Comparison of ENCODE assay signal across 1 cellular context in genomic region chr2:173090973-173091660, GRCh38.
TF ChIP-seq lines count a peak whose summit lies in the region.

No MANE protein-coding gene starts in this region.

TF ChIP-seq in K562, 482 proteins besides CTCF, POLR2A, EP300 and RAD21 (continued from another document and continues in another):
- no peak for TF ChIP-seq ETS1 (conservative IDR thresholded peaks at IDR 0.05; ENCODE audit: control insufficient read depth, low read depth, low read length)
- TF ChIP-seq ZBTB2 (IDR thresholded peaks at IDR 0.05) = no peak; the same call in 1 of the 2 replicates
- TF ChIP-seq CBX2 (IDR thresholded peaks at IDR 0.05; ENCODE audit: insufficient read depth, low read length, poor library complexity, severe bottlenecking) = no peak
- TF ChIP-seq ZNF512 (tag; IDR thresholded peaks at IDR 0.05) = no peak
- TF ChIP-seq KDM1A (IDR thresholded peaks at IDR 0.05) = 0 out of 4 replicates have a peak, but pooled peaks of 1 of the 2 experiments have one; percentile 6
- no peak for TF ChIP-seq ZNF518B (CRISPR knock-in tag; IDR thresholded peaks at IDR 0.05)
- no peak for TF ChIP-seq ZNF280B (CRISPR knock-in tag; IDR thresholded peaks at IDR 0.05)
- TF ChIP-seq ZFP91 (CRISPR knock-in tag; IDR thresholded peaks at IDR 0.05) = no peak
- TF ChIP-seq SP2 (IDR thresholded peaks at IDR 0.05; ENCODE audit: extremely low read depth, low read depth, low read length, poor library complexity, severe bottlenecking) = no peak
- no peak for TF ChIP-seq KHSRP (IDR thresholded peaks at IDR 0.05)
- no peak for TF ChIP-seq NR0B1 (IDR thresholded peaks at IDR 0.05; ENCODE audit: partially characterized antibody)
- peak; percentile 99 for TF ChIP-seq ZFP1 (CRISPR knock-in tag; IDR thresholded peaks at IDR 0.05)
- no peak for TF ChIP-seq POLR2AphosphoS2 (IDR thresholded peaks at IDR 0.05; ENCODE audit: low read length)
- peak; percentile 68 for TF ChIP-seq ZNF384 (IDR thresholded peaks at IDR 0.05; ENCODE audit: low read depth, low read length)
- no peak for TF ChIP-seq ZNF134 (CRISPR knock-in tag; conservative IDR thresholded peaks at IDR 0.05)
- no peak for TF ChIP-seq ARHGAP35 (IDR thresholded peaks at IDR 0.05; ENCODE audit: partially characterized antibody)
- no peak for TF ChIP-seq NR1H2 (CRISPR knock-in tag; IDR thresholded peaks at IDR 0.05)
- TF ChIP-seq BRD4 (IDR thresholded peaks at IDR 0.05) = peak; percentile 33
- no peak for TF ChIP-seq ZNF431 (CRISPR knock-in tag; IDR thresholded peaks at IDR 0.05)
- TF ChIP-seq CHD4 (IDR thresholded peaks at IDR 0.05; ENCODE audit: insufficient read depth, insufficient replicate concordance, low read depth, low read length, poor library complexity, severe bottlenecking) = peak; percentile 21
- TF ChIP-seq ZNF280A (IDR thresholded peaks at IDR 0.05; ENCODE audit: low read depth, partially characterized antibody) = no peak
- TF ChIP-seq E2F4 (CRISPR knock-in tag; IDR thresholded peaks at IDR 0.05; ENCODE audit: low read depth) = no peak
- 0 out of 2 replicates have a peak, but pooled peaks have one; percentile 17 for TF ChIP-seq NR4A1 (CRISPR knock-in tag; IDR thresholded peaks at IDR 0.05)
- TF ChIP-seq NR4A1 (tag; IDR thresholded peaks at IDR 0.05) = no peak
- no peak for TF ChIP-seq PHF20 (IDR thresholded peaks at IDR 0.05; ENCODE audit: partially characterized antibody)
- no peak for TF ChIP-seq SUPT5H (IDR thresholded peaks at IDR 0.05)
- peak; percentile 87 for TF ChIP-seq NFE2L1 (tag; IDR thresholded peaks at IDR 0.05; ENCODE audit: borderline replicate concordance, low read depth)
- no peak for TF ChIP-seq SLC30A9 (CRISPR knock-in tag; IDR thresholded peaks at IDR 0.05)
- no peak for TF ChIP-seq HOMEZ (CRISPR knock-in tag; IDR thresholded peaks at IDR 0.05)
- no peak for TF ChIP-seq POU5F1 (IDR thresholded peaks at IDR 0.05; ENCODE audit: borderline replicate concordance, low read depth, low read length, partially characterized antibody)
- no peak for TF ChIP-seq FOXK1 (CRISPR knock-in tag; IDR thresholded peaks at IDR 0.05; ENCODE audit: borderline replicate concordance)
- no peak for TF ChIP-seq PRPF4 (IDR thresholded peaks at IDR 0.05; ENCODE audit: insufficient read depth, low read depth, low read length, poor library complexity, severe bottlenecking)
- no peak for TF ChIP-seq ESRRB (CRISPR knock-in tag; IDR thresholded peaks at IDR 0.05; ENCODE audit: borderline replicate concordance)
- no peak for TF ChIP-seq ID3 (CRISPR knock-in tag; IDR thresholded peaks at IDR 0.05)
- TF ChIP-seq ID3 (tag; IDR thresholded peaks at IDR 0.05) = peak; percentile 51; the same call in 1 of the 2 replicates
- no peak for TF ChIP-seq SETDB1 (IDR thresholded peaks at IDR 0.05; ENCODE audit: low read length)
- TF ChIP-seq PRDM10 (IDR thresholded peaks at IDR 0.05; ENCODE audit: partially characterized antibody) = no peak
